Comparison of ENCODE assay signal across 1 cellular context in genomic region chr2:231050018-231050901, GRCh38.
TF ChIP-seq lines count a peak whose summit lies in the region.

No MANE protein-coding gene starts in this region.

TF ChIP-seq in HepG2, 621 proteins besides CTCF, POLR2A, EP300 and RAD21 (continued from another document and continues in another):
- TF ChIP-seq NFYB (CRISPR knock-in tag; IDR thresholded peaks at IDR 0.05) (peak; percentile 44; the same call in 1 of the 2 replicates), ZFP36L1 (CRISPR knock-in tag; IDR thresholded peaks at IDR 0.05) (peak; percentile 100), KLF9 (CRISPR knock-in tag; IDR thresholded peaks at IDR 0.05; ENCODE audit: low read depth) (no peak; the same call in 1 of the 2 replicates), ATF6 (CRISPR knock-in tag; conservative IDR thresholded peaks at IDR 0.05) (peak; percentile 94; the same call in 1 of the 2 replicates), ZNF12 (CRISPR knock-in tag; IDR thresholded peaks at IDR 0.05) (peak; percentile 56; the same call in 1 of the 2 replicates), ZNF678 (CRISPR knock-in tag; IDR thresholded peaks at IDR 0.05) (no peak), ZNF607 (CRISPR knock-in tag; IDR thresholded peaks at IDR 0.05; ENCODE audit: borderline replicate concordance) (peak; percentile 98), CAMTA2 (CRISPR knock-in tag; IDR thresholded peaks at IDR 0.05; ENCODE audit: borderline replicate concordance) (no peak), ZNF644 (CRISPR knock-in tag; IDR thresholded peaks at IDR 0.05; ENCODE audit: low read depth) (peak; percentile 93), ZNF335 (CRISPR knock-in tag; IDR thresholded peaks at IDR 0.05) (peak; percentile 98), TAF1 (CRISPR knock-in tag; IDR thresholded peaks at IDR 0.05) (peak; percentile 83), EHMT2 (IDR thresholded peaks at IDR 0.05; ENCODE audit: borderline replicate concordance, low read depth, low read length) (no peak; the same call in 1 of the 2 replicates), KDM5B (CRISPR knock-in tag; IDR thresholded peaks at IDR 0.05; ENCODE audit: borderline replicate concordance) (peak; percentile 90; the same call in 1 of the 2 replicates), ZNF30 (CRISPR knock-in tag; IDR thresholded peaks at IDR 0.05) (peak; percentile 85), ZNF549 (CRISPR knock-in tag; IDR thresholded peaks at IDR 0.05) (peak; percentile 90; the same call in 1 of the 2 replicates), ZNF772 (CRISPR knock-in tag; IDR thresholded peaks at IDR 0.05) (peak; percentile 98), ZNF124 (CRISPR knock-in tag; IDR thresholded peaks at IDR 0.05) (peak; percentile 97), MAF1 (CRISPR knock-in tag; IDR thresholded peaks at IDR 0.05; ENCODE audit: borderline replicate concordance) (peak; percentile 97; the same call in 1 of the 2 replicates), GTF2F1 (IDR thresholded peaks at IDR 0.05; ENCODE audit: low read length) (no peak), TBP (CRISPR knock-in tag; IDR thresholded peaks at IDR 0.05) (peak; percentile 56; the same call in 1 of the 2 replicates), TOPORS (CRISPR knock-in tag; IDR thresholded peaks at IDR 0.05) (peak; percentile 96), TFAP4 (IDR thresholded peaks at IDR 0.05; ENCODE audit: borderline replicate concordance, low read depth) (peak; percentile 78; the same call in 1 of the 2 replicates), ZBTB42 (CRISPR knock-in tag; IDR thresholded peaks at IDR 0.05) (no peak), DDIT3 (CRISPR knock-in tag; IDR thresholded peaks at IDR 0.05) (peak; percentile 88), ZBTB39 (CRISPR knock-in tag; IDR thresholded peaks at IDR 0.05) (peak; percentile 95), ZFP37 (CRISPR knock-in tag; IDR thresholded peaks at IDR 0.05; ENCODE audit: borderline replicate concordance) (peak; percentile 99; the same call in 1 of the 2 replicates), ZNF567 (CRISPR knock-in tag; IDR thresholded peaks at IDR 0.05; ENCODE audit: borderline replicate concordance) (no peak; the same call in 1 of the 2 replicates), STAT5B (CRISPR knock-in tag; IDR thresholded peaks at IDR 0.05) (peak; percentile 93; the same call in 1 of the 2 replicates), NCOA1 (CRISPR knock-in tag; IDR thresholded peaks at IDR 0.05) (peak; percentile 93), ZNF251 (CRISPR knock-in tag; IDR thresholded peaks at IDR 0.05) (no peak; the same call in 1 of the 2 replicates), MTF2 (CRISPR knock-in tag; IDR thresholded peaks at IDR 0.05; ENCODE audit: borderline replicate concordance) (no peak), KLF15 (CRISPR knock-in tag; IDR thresholded peaks at IDR 0.05; ENCODE audit: borderline replicate concordance) (peak; percentile 76; the same call in 1 of the 2 replicates)
- TF ChIP-seq, protein P1, sequence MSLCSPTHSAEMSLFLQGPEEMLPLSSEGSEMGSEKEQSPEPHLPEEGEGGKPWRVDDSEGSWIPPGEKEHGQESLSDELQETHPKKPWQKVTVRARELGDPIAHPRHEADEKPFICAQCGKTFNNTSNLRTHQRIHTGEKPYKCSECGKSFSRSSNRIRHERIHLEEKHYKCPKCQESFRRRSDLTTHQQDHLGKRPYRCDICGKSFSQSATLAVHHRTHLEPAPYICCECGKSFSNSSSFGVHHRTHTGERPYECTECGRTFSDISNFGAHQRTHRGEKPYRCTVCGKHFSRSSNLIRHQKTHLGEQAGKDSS (CRISPR knock-in tag; IDR thresholded peaks at IDR 0.05; ENCODE audit: borderline replicate concordance, low read depth) = peak; percentile 98; the same call in 1 of the 2 replicates
- TF ChIP-seq, protein P2, sequence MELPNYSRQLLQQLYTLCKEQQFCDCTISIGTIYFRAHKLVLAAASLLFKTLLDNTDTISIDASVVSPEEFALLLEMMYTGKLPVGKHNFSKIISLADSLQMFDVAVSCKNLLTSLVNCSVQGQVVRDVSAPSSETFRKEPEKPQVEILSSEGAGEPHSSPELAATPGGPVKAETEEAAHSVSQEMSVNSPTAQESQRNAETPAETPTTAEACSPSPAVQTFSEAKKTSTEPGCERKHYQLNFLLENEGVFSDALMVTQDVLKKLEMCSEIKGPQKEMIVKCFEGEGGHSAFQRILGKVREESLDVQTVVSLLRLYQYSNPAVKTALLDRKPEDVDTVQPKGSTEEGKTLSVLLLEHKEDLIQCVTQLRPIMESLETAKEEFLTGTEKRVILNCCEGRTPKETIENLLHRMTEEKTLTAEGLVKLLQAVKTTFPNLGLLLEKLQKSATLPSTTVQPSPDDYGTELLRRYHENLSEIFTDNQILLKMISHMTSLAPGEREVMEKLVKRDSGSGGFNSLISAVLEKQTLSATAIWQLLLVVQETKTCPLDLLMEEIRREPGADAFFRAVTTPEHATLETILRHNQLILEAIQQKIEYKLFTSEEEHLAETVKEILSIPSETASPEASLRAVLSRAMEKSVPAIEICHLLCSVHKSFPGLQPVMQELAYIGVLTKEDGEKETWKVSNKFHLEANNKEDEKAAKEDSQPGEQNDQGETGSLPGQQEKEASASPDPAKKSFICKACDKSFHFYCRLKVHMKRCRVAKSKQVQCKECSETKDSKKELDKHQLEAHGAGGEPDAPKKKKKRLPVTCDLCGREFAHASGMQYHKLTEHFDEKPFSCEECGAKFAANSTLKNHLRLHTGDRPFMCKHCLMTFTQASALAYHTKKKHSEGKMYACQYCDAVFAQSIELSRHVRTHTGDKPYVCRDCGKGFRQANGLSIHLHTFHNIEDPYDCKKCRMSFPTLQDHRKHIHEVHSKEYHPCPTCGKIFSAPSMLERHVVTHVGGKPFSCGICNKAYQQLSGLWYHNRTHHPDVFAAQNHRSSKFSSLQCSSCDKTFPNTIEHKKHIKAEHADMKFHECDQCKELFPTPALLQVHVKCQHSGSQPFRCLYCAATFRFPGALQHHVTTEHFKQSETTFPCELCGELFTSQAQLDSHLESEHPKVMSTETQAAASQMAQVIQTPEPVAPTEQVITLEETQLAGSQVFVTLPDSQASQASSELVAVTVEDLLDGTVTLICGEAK (IDR thresholded peaks at IDR 0.05) = no peak
- TF ChIP-seq, protein P2 (CRISPR knock-in tag; IDR thresholded peaks at IDR 0.05) = peak; percentile 91
- TF ChIP-seq, protein P3, sequence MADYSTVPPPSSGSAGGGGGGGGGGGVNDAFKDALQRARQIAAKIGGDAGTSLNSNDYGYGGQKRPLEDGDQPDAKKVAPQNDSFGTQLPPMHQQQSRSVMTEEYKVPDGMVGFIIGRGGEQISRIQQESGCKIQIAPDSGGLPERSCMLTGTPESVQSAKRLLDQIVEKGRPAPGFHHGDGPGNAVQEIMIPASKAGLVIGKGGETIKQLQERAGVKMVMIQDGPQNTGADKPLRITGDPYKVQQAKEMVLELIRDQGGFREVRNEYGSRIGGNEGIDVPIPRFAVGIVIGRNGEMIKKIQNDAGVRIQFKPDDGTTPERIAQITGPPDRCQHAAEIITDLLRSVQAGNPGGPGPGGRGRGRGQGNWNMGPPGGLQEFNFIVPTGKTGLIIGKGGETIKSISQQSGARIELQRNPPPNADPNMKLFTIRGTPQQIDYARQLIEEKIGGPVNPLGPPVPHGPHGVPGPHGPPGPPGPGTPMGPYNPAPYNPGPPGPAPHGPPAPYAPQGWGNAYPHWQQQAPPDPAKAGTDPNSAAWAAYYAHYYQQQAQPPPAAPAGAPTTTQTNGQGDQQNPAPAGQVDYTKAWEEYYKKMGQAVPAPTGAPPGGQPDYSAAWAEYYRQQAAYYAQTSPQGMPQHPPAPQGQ (CRISPR knock-in tag; IDR thresholded peaks at IDR 0.05; ENCODE audit: borderline replicate concordance) = peak; percentile 93; the same call in 1 of the 2 replicates
- TF ChIP-seq, protein P4, sequence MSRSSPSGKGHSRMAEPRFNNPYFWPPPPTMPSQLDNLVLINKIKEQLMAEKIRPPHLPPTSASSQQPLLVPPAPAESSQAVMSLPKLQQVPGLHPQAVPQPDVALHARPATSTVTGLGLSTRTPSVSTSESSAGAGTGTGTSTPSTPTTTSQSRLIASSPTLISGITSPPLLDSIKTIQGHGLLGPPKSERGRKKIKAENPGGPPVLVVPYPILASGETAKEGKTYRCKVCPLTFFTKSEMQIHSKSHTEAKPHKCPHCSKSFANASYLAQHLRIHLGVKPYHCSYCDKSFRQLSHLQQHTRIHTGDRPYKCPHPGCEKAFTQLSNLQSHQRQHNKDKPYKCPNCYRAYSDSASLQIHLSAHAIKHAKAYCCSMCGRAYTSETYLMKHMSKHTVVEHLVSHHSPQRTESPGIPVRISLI (CRISPR knock-in tag; IDR thresholded peaks at IDR 0.05; ENCODE audit: borderline replicate concordance) = peak; percentile 96
- TF ChIP-seq, protein P5, sequence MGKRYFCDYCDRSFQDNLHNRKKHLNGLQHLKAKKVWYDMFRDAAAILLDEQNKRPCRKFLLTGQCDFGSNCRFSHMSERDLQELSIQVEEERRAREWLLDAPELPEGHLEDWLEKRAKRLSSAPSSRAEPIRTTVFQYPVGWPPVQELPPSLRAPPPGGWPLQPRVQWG (CRISPR knock-in tag; IDR thresholded peaks at IDR 0.05; ENCODE audit: borderline replicate concordance, low read depth) = no peak
- TF ChIP-seq, protein P6, sequence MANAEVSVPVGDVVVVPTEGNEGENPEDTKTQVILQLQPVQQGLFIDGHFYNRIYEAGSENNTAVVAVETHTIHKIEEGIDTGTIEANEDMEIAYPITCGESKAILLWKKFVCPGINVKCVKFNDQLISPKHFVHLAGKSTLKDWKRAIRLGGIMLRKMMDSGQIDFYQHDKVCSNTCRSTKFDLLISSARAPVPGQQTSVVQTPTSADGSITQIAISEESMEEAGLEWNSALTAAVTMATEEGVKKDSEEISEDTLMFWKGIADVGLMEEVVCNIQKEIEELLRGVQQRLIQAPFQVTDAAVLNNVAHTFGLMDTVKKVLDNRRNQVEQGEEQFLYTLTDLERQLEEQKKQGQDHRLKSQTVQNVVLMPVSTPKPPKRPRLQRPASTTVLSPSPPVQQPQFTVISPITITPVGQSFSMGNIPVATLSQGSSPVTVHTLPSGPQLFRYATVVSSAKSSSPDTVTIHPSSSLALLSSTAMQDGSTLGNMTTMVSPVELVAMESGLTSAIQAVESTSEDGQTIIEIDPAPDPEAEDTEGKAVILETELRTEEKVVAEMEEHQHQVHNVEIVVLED (CRISPR knock-in tag; IDR thresholded peaks at IDR 0.05; ENCODE audit: borderline replicate concordance) = peak; percentile 68
